ENCODE assay signal across 39 cellular contexts in genomic region chrX:4150259-4150658, GRCh38.
"Had no signal": no experiment of that assay in that cellular context is flagged by ENCODE, and none has a peak within 500 bp of the region (broad histone marks: within the 10 kb centered on the region; RNA-seq: fewer than 3 reads in every experiment).

No MANE protein-coding gene starts in this region.

- H3K4me1 ChIP-seq: adrenal gland, ascending aorta, body of pancreas, breast epithelium had no signal

- H3K27ac ChIP-seq: adrenal gland, ascending aorta, body of pancreas, brain microvascular endothelial cell, breast epithelium, cardiac muscle cell had no signal

- H3K4me1 Mint-ChIP-seq: activated naive CD4-positive, alpha-beta T cell treated with anti-CD3 and anti-CD28 coated beads, Interleukin-2, amount 10 ng/mL, durations not matched to agents 7 days and 5 days; activated naive CD4-positive, alpha-beta T cell treated with anti-CD3 and anti-CD28 coated beads, Interleukin-2, amount 50 U/mL, for 24 hours; activated naive CD8-positive, alpha-beta T cell treated with anti-CD3 and anti-CD28 coated beads for 36 hours; activated naive CD8-positive, alpha-beta T cell treated with anti-CD3 and anti-CD28 coated beads, Interleukin-2, amount 10 ng/mL, durations not matched to agents 7 days and 5 days; activated naive CD8-positive, alpha-beta T cell treated with anti-CD3 and anti-CD28 coated beads, Interleukin-2, amount 50 U/mL, for 24 hours; activated T-helper 17 cell treated with anti-CD3 and anti-CD28 coated beads, Interleukin-2, amount 50 U/mL, for 72 hours; brain; central memory CD8-positive, alpha-beta T cell had no signal

- H3K4me3 Mint-ChIP-seq: activated naive CD4-positive, alpha-beta T cell treated with anti-CD3 and anti-CD28 coated beads for 36 hours; activated naive CD4-positive, alpha-beta T cell treated with anti-CD3 and anti-CD28 coated beads, Interleukin-2, amount 10 ng/mL, durations not matched to agents 7 days and 5 days; activated naive CD4-positive, alpha-beta T cell treated with anti-CD3 and anti-CD28 coated beads, Interleukin-2, amount 50 U/mL, for 24 hours; activated naive CD8-positive, alpha-beta T cell; activated naive CD8-positive, alpha-beta T cell treated with anti-CD3 and anti-CD28 coated beads for 36 hours; activated naive CD8-positive, alpha-beta T cell treated with anti-CD3 and anti-CD28 coated beads, Interleukin-2, amount 10 ng/mL, durations not matched to agents 7 days and 5 days; activated naive CD8-positive, alpha-beta T cell treated with anti-CD3 and anti-CD28 coated beads, Interleukin-2, amount 50 U/mL, for 24 hours; activated T-cell treated with anti-CD3 and anti-CD28 coated beads, Interleukin-2, amount 50 U/mL, for 24 hours; activated T-cell treated with anti-CD3 and anti-CD28 coated beads, Interleukin-2, amount 50 U/mL, for 4 hours; activated T-cell treated with anti-CD3 and anti-CD28 coated beads, Interleukin-2, amount 50 U/mL, for 72 hours; activated T-helper 1 cell treated with anti-CD3 and anti-CD28 coated beads, Interleukin-12 subunit alpha, Interleukin-12 subunit beta, Interleukin-2, Interleukin-4 antibody, amounts not matched to agents 30 ng/mL and 10 ng/mL and 1 ng/mL, durations not matched to agents 14 hours and 24 hours and 36 hours; activated T-helper 17 cell treated with anti-CD3 and anti-CD28 coated beads, Interleukin-2, amount 50 U/mL, for 72 hours; brain; central memory CD8-positive, alpha-beta T cell had no signal

- DNase-seq: activated effector memory CD4-positive, alpha-beta T cell treated with anti-CD3 and anti-CD28 coated beads, Interleukin-2, amount 50 U/mL, for 16 hours; activated effector memory CD4-positive, alpha-beta T cell treated with Interleukin-2 at 50 U/mL for 16 hours; activated gamma-delta T cell; activated gamma-delta T cell treated with Interleukin-2 at 50 U/mL for 16 hours; activated naive CD4-positive, alpha-beta T cell; activated naive CD4-positive, alpha-beta T cell treated with anti-CD3 and anti-CD28 coated beads for 36 hours; activated naive CD4-positive, alpha-beta T cell treated with anti-CD3 and anti-CD28 coated beads, Interleukin-2, amount 10 ng/mL, durations not matched to agents 7 days and 5 days; activated naive CD4-positive, alpha-beta T cell treated with anti-CD3 and anti-CD28 coated beads, Interleukin-2, amount 50 U/mL, for 16 hours; activated naive CD4-positive, alpha-beta T cell treated with Interleukin-2 at 50 U/mL for 16 hours; activated naive CD8-positive, alpha-beta T cell treated with anti-CD3 and anti-CD28 coated beads for 36 hours; activated naive CD8-positive, alpha-beta T cell treated with anti-CD3 and anti-CD28 coated beads, Interleukin-2, amount 10 ng/mL, durations not matched to agents 7 days and 5 days; activated naive CD8-positive, alpha-beta T cell treated with anti-CD3 and anti-CD28 coated beads, Interleukin-2, amount 50 U/mL, for 24 hours; activated T-cell treated with anti-CD3 and anti-CD28 coated beads for 4 hours; activated T-cell treated with anti-CD3 and anti-CD28 coated beads, Interleukin-2, amount 50 U/mL, for 1 hour; activated T-cell treated with anti-CD3 and anti-CD28 coated beads, Interleukin-2, amount 50 U/mL, for 24 hours; activated T-cell treated with anti-CD3 and anti-CD28 coated beads, Interleukin-2, amount 50 U/mL, for 4 hours; activated T-cell treated with anti-CD3 and anti-CD28 coated beads, Interleukin-2, amount 50 U/mL, for 48 hours; activated T-cell treated with anti-CD3 and anti-CD28 coated beads, Interleukin-2, amount 50 U/mL, for 72 hours; adrenal gland; amniotic stem cell; amygdala; anterior cingulate cortex; aorta; body of pancreas; brain microvascular endothelial cell; caudate nucleus; central memory CD4-positive, alpha-beta T cell; cerebellar nuclear complex had no signal

- H3K9me3 Mint-ChIP-seq: activated naive CD4-positive, alpha-beta T cell treated with anti-CD3 and anti-CD28 coated beads, Interleukin-2, amount 50 U/mL, for 24 hours; activated naive CD4-positive, alpha-beta T cell treated with anti-CD3 and anti-CD28 coated beads, Interleukin-2, amount 50 U/mL, for 72 hours; activated naive CD8-positive, alpha-beta T cell treated with anti-CD3 and anti-CD28 coated beads for 36 hours; activated naive CD8-positive, alpha-beta T cell treated with anti-CD3 and anti-CD28 coated beads, Interleukin-2, amount 50 U/mL, for 24 hours; activated T-helper 1 cell treated with anti-CD3 and anti-CD28 coated beads, Interleukin-12 subunit alpha, Interleukin-12 subunit beta, Interleukin-2, Interleukin-4 antibody, amounts not matched to agents 30 ng/mL and 10 ng/mL and 1 ng/mL, durations not matched to agents 14 hours and 24 hours and 36 hours; activated T-helper 17 cell treated with anti-CD3 and anti-CD28 coated beads, Interleukin-2, amount 50 U/mL, for 72 hours had no signal

- H3K27ac Mint-ChIP-seq: activated naive CD4-positive, alpha-beta T cell treated with anti-CD3 and anti-CD28 coated beads for 36 hours; activated naive CD4-positive, alpha-beta T cell treated with anti-CD3 and anti-CD28 coated beads, Interleukin-2, amount 10 ng/mL, durations not matched to agents 7 days and 5 days; activated naive CD4-positive, alpha-beta T cell treated with anti-CD3 and anti-CD28 coated beads, Interleukin-2, amount 50 U/mL, for 24 hours; activated naive CD4-positive, alpha-beta T cell treated with anti-CD3 and anti-CD28 coated beads, Interleukin-2, amount 50 U/mL, for 72 hours; activated naive CD8-positive, alpha-beta T cell; activated naive CD8-positive, alpha-beta T cell treated with anti-CD3 and anti-CD28 coated beads for 36 hours; activated naive CD8-positive, alpha-beta T cell treated with anti-CD3 and anti-CD28 coated beads, Interleukin-2, amount 10 ng/mL, durations not matched to agents 7 days and 5 days; activated naive CD8-positive, alpha-beta T cell treated with anti-CD3 and anti-CD28 coated beads, Interleukin-2, amount 50 U/mL, for 24 hours; activated T-cell treated with anti-CD3 and anti-CD28 coated beads, Interleukin-2, amount 50 U/mL, for 24 hours; activated T-cell treated with anti-CD3 and anti-CD28 coated beads, Interleukin-2, amount 50 U/mL, for 72 hours; activated T-helper 1 cell treated with anti-CD3 and anti-CD28 coated beads, Interleukin-12 subunit alpha, Interleukin-12 subunit beta, Interleukin-2, Interleukin-4 antibody, amounts not matched to agents 30 ng/mL and 10 ng/mL and 1 ng/mL, durations not matched to agents 14 hours and 24 hours and 36 hours; activated T-helper 17 cell treated with anti-CD3 and anti-CD28 coated beads, Interleukin-2, amount 50 U/mL, for 72 hours; activated T-helper 2 cell treated with anti-CD3 and anti-CD28 coated beads, Interferon-gamma antibody, Interleukin-2, Interleukin-4, amounts not matched to agents 10 μg/mL and 5 μg/mL and 100 μg/mL, durations not matched to agents 14 hours and 24 hours and 36 hours; brain had no signal

- H3K36me3 Mint-ChIP-seq: activated naive CD4-positive, alpha-beta T cell treated with anti-CD3 and anti-CD28 coated beads, Interleukin-2, amount 10 ng/mL, durations not matched to agents 7 days and 5 days; activated naive CD4-positive, alpha-beta T cell treated with anti-CD3 and anti-CD28 coated beads, Interleukin-2, amount 50 U/mL, for 24 hours; activated naive CD4-positive, alpha-beta T cell treated with anti-CD3 and anti-CD28 coated beads, Interleukin-2, amount 50 U/mL, for 72 hours; activated naive CD8-positive, alpha-beta T cell; activated naive CD8-positive, alpha-beta T cell treated with anti-CD3 and anti-CD28 coated beads for 36 hours; activated naive CD8-positive, alpha-beta T cell treated with anti-CD3 and anti-CD28 coated beads, Interleukin-2, amount 10 ng/mL, durations not matched to agents 7 days and 5 days; brain had no signal

- H3K27me3 ChIP-seq: adrenal gland, ascending aorta, body of pancreas, brain microvascular endothelial cell, breast epithelium, cardiac muscle cell had no signal

- H3K9me3 ChIP-seq: adrenal gland, ascending aorta, body of pancreas had no signal

- ATAC-seq: activated naive CD4-positive, alpha-beta T cell treated with anti-CD3 and anti-CD28 coated beads, Interleukin-2, amount 50 U/mL, for 72 hours; activated naive CD8-positive, alpha-beta T cell treated with anti-CD3 and anti-CD28 coated beads, Interleukin-2, amount 50 U/mL, for 24 hours; activated T-cell treated with anti-CD3 and anti-CD28 coated beads, Interleukin-2, amount 50 U/mL, for 4 hours; activated T-cell treated with anti-CD3 and anti-CD28 coated beads, Interleukin-2, amount 50 U/mL, for 72 hours; activated T-helper 17 cell treated with anti-CD3 and anti-CD28 coated beads, Interleukin-2, amount 50 U/mL, for 72 hours; body of pancreas had no signal

- H3K36me3 ChIP-seq: adrenal gland, ascending aorta, brain microvascular endothelial cell, breast epithelium, cardiac muscle cell had no signal

- H3K27me3 Mint-ChIP-seq: activated naive CD4-positive, alpha-beta T cell treated with anti-CD3 and anti-CD28 coated beads, Interleukin-2, amount 10 ng/mL, durations not matched to agents 7 days and 5 days; activated naive CD4-positive, alpha-beta T cell treated with anti-CD3 and anti-CD28 coated beads, Interleukin-2, amount 50 U/mL, for 24 hours; activated naive CD8-positive, alpha-beta T cell; activated naive CD8-positive, alpha-beta T cell treated with anti-CD3 and anti-CD28 coated beads for 36 hours; activated naive CD8-positive, alpha-beta T cell treated with anti-CD3 and anti-CD28 coated beads, Interleukin-2, amount 10 ng/mL, durations not matched to agents 7 days and 5 days; activated naive CD8-positive, alpha-beta T cell treated with anti-CD3 and anti-CD28 coated beads, Interleukin-2, amount 50 U/mL, for 24 hours; activated T-cell treated with anti-CD3 and anti-CD28 coated beads, Interleukin-2, amount 50 U/mL, for 24 hours; activated T-helper 17 cell treated with anti-CD3 and anti-CD28 coated beads, Interleukin-2, amount 50 U/mL, for 72 hours; central memory CD8-positive, alpha-beta T cell had no signal

- H3K4me3 ChIP-seq: adrenal gland, ascending aorta, body of pancreas, breast epithelium, cardiac muscle cell had no signal
